ENCODE assay signal across 17 cellular contexts in genomic region chr5:116478461-116478860, GRCh38.
"Had no signal": no experiment of that assay in that cellular context is flagged by ENCODE, and none has a peak within 500 bp of the region (broad histone marks: within the 10 kb centered on the region; RNA-seq: fewer than 3 reads in every experiment).

No MANE protein-coding gene starts in this region.

- H3K27ac ChIP-seq: gastroesophageal sphincter, heart right ventricle, prostate gland, right atrium auricular region, tibial nerve, VCaP had no signal

- H3K27me3 ChIP-seq: gastroesophageal sphincter, heart right ventricle, right atrium auricular region, tibial nerve had no signal

- DNase-seq: activated CD4-positive, CD25-positive, alpha-beta regulatory T cell treated with anti-CD3 and anti-CD28 coated beads, Interleukin-2, amount 50 U/mL, for 72 hours; activated CD8-positive, alpha-beta memory T cell treated with anti-CD3 and anti-CD28 coated beads for 24 hours; activated CD8-positive, alpha-beta memory T cell treated with anti-CD3 and anti-CD28 coated beads, Interleukin-2, amount 50 U/mL, for 48 hours; activated effector memory CD4-positive, alpha-beta T cell treated with anti-CD3 and anti-CD28 coated beads, Interleukin-2, amount 50 U/mL, for 16 hours; activated T-cell treated with anti-CD3 and anti-CD28 coated beads, Interleukin-2, amount 50 U/mL, for 48 hours; cerebellar nuclear complex; cortex of kidney; heart right ventricle; mesenchymal stem cell; mucosa of descending colon; naive thymus-derived CD8-positive, alpha-beta T cell had no signal

- H3K4me1 ChIP-seq: gastroesophageal sphincter, prostate gland, right atrium auricular region had no signal

- H3K9me3 ChIP-seq: prostate gland had no signal

- ATAC-seq: esophagus mucosa; gastroesophageal sphincter; mucosa of descending colon; naive thymus-derived CD8-positive, alpha-beta T cell had no signal

- H3K4me3 ChIP-seq: gastroesophageal sphincter, heart right ventricle, mucosa of descending colon, prostate gland, right atrium auricular region, tibial nerve had no signal

- H3K36me3 ChIP-seq: prostate gland had no signal
